ENCODE assay signal across 8 cellular contexts in the genomic region with DNA sequence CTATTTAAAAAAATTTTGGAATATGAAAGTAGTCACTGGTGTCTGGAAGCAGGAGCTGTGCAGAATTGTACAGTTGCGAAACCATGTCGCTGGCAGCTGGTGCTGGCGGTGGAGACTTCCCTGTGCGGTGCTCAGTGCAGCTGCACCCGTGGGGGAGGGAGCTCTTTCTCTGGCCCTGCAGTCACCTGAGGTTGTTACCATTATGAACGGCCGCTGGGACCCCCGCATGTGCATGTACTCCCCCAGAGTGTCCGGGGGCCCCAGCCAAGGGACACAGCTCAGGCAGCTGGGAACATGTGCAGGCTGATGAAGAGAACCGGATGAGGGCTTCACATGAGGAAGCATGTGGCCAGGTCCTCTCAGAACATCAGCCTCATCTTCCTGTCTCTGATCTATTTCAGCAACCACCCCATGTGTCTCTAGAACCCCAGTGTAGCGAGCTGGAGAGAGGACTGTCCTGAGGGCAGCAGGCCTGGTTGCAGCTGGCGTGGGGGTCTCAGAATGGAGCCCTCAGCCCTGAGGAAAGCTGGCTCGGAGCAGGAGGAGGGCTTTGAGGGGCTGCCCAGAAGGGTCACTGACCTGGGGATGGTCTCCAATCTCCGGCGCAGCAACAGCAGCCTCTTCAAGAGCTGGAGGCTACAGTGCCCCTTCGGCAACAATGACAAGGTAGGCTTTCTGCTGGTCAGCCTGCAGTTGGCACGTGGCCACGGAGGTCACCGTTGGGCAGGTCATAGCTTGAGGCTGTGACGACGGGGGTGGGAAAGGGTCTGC. TPM values are rescaled to one million over a fixed set of nuclear protein-coding genes. Genes with fewer than 3 reads are reported as not detected.
DNase-seq lines count a peak whose midpoint lies in the region; ATAC-seq and TF ChIP-seq lines count a peak whose summit lies in the region.

A gene (plus strand): TSS at position 422 of the 771 bp plus-strand sequence. CDS start 80 bp downstream, at position 502.

- H3K27me3 Mint-ChIP-seq in naive thymus-derived CD4-positive, alpha-beta T cell = peaks cover 0 to 20% (median 0%) of the 10 kb centered on the region in 5 donors

- peak within 1 kb of the TSS in 1 of 4 donors; percentile 41 for H3K4me3 ChIP-seq in adrenal gland
- peak within 1 kb of the TSS; percentile 40 for H3K4me3 ChIP-seq in naive thymus-derived CD4-positive, alpha-beta T cell (ENCODE audit: low read length)

- no peaks in the 10 kb centered on the region for H3K9me3 ChIP-seq in adrenal gland (replicated peaks in 1 of 3)
- no peaks in the 10 kb centered on the region for H3K9me3 ChIP-seq in naive thymus-derived CD4-positive, alpha-beta T cell (ENCODE audit: control insufficient read depth in 2 of 3, low read length in 3 of 3)

- H3K27ac ChIP-seq in adrenal gland = peak within 1 kb of the TSS in 4 of 5 donors; percentile 43 to 90 (median 71)
- peak within 1 kb of the TSS; percentile 55 for H3K27ac ChIP-seq in naive thymus-derived CD4-positive, alpha-beta T cell (ENCODE audit: low read depth, low read length)

- H3K36me3 Mint-ChIP-seq in naive thymus-derived CD4-positive, alpha-beta T cell = peaks cover 0 to 35% (median 3%) of the 10 kb centered on the region in 5 donors

- WGBS in adrenal gland, 4 donors = 57 to 60% (median 59%) methylated on average over 16 to 21 of the region's 21 CpGs

- no peaks in the 10 kb centered on the region for H3K4me1 ChIP-seq in adrenal gland (replicated peaks in 1 of 2)
- peaks cover 16 to 38% of the 10 kb centered on the region in 2 donors for H3K4me1 ChIP-seq in naive thymus-derived CD4-positive, alpha-beta T cell (ENCODE audit: control insufficient read depth in 2 of 2, insufficient read depth in 2 of 2, low read length in 2 of 2)

- DNase-seq in NAMALWA (ENCODE audit: low spot score) = peak; percentile 66
- peak in 5 of 7 donors; percentile 45 to 69 (median 54) for DNase-seq in adrenal gland
- peak in 5 of 9 donors; percentile 44 to 61 (median 54) for DNase-seq in naive thymus-derived CD4-positive, alpha-beta T cell
- no peak for DNase-seq in DMS153 (lab: John Stamatoyannopoulos, UW)

- intact Hi-C loops in adrenal gland (cut with DNase I) = no loop called here
- intact Hi-C loops in naive thymus-derived CD4-positive, alpha-beta T cell (cut with micrococcal nuclease) = no loop called here

- H3K27me3 ChIP-seq in adrenal gland = peaks cover 32% of the 10 kb centered on the region
- H3K27me3 ChIP-seq in naive thymus-derived CD4-positive, alpha-beta T cell (ENCODE audit: control insufficient read depth in 2 of 2, insufficient read depth in 2 of 2, low read length in 2 of 2) = no peaks in the 10 kb centered on the region

- H3K27ac Mint-ChIP-seq in naive thymus-derived CD4-positive, alpha-beta T cell = peak within 1 kb of the TSS; percentile 57 to 85 (median 72)

- TF ChIP-seq CTCF in adrenal gland (IDR thresholded peaks at IDR 0.05) = no peak

- peaks cover 33 to 59% (median 51%) of the 10 kb centered on the region in 7 donors for H3K4me1 Mint-ChIP-seq in naive thymus-derived CD4-positive, alpha-beta T cell

- H3K4me3 Mint-ChIP-seq in naive thymus-derived CD4-positive, alpha-beta T cell = peak within 1 kb of the TSS; percentile 78 to 90 (median 84)

- ATAC-seq in GM18907 (IDR thresholded peaks at IDR 0.05; ENCODE audit: unreplicated experiment) (peak; percentile 54), HG03097 (IDR thresholded peaks at IDR 0.05; ENCODE audit: low FRiP score, unreplicated experiment) (no peak), GM21619 (IDR thresholded peaks at IDR 0.05; ENCODE audit: unreplicated experiment) (no peak), HG03196 (IDR thresholded peaks at IDR 0.05; ENCODE audit: unreplicated experiment) (no peak)
- ATAC-seq in naive thymus-derived CD4-positive, alpha-beta T cell = peak; percentile 86

- CTCF ChIA-PET in naive thymus-derived CD4-positive, alpha-beta T cell (lab: Charles Lee) = interaction anchor here (0.7 kb wide), 1 partner anchor 13 kb away, joined by 3 read pairs; no protein-coding TSS in a partner anchor

- H3K9me3 Mint-ChIP-seq in naive thymus-derived CD4-positive, alpha-beta T cell = peaks cover 0 to 2% (median 0%) of the 10 kb centered on the region in 11 donors

- no peaks in the 10 kb centered on the region for H3K36me3 ChIP-seq in adrenal gland (replicated peaks in 1 of 2)
- H3K36me3 ChIP-seq in naive thymus-derived CD4-positive, alpha-beta T cell (ENCODE audit: control insufficient read depth in 2 of 3, insufficient read depth in 3 of 3, low read length in 3 of 3) = no peaks in the 10 kb centered on the region

- TF ChIP-seq POLR2A in adrenal gland (IDR thresholded peaks at IDR 0.05) = no peak

- POLR2A ChIA-PET in naive thymus-derived CD4-positive, alpha-beta T cell (lab: Charles Lee) = interaction anchor here (1.0 to 3.5 kb wide), 3 partner anchors 11 to 27 kb away, joined by 3 to 37 read pairs (median 5); a partner anchor contains a TSS

RNA-seq across cellular contexts. Expression of the gene that starts here (rescaled TPM):
- total RNA-seq in adrenal gland = 10 to 100 TPM in 5 of 8 donors, 1 to 10 TPM in 3; 3.1 to 16.0 (median 11.3) TPM
- 10 to 100 TPM in 2 of 3 donors, 1 to 10 TPM in 1; 1.5 to 28.3 (median 17.3) TPM for polyA plus RNA-seq in adrenal gland
- total RNA-seq in naive thymus-derived CD4-positive, alpha-beta T cell = 10 to 100 TPM in 2 of 5 experiments, 1 to 10 TPM in 3; 1.2 to 29.6 (median 5.3) TPM
- polyA plus RNA-seq in naive thymus-derived CD4-positive, alpha-beta T cell = 1 to 10 TPM; 1.5 to 1.7 TPM

Comparison
In these comparisons a context has a peak if more than half of its experiments do, and no peak if none do; other contexts are left out.
1. ATAC-seq: peak in GM18907 (single experiment) and naive thymus-derived CD4-positive, alpha-beta T cell (single experiment); none in HG03097 (single experiment), GM21619 (single experiment) and HG03196 (single experiment).